ENCODE assay signal across 8 cellular contexts in genomic region chr6:116101298-116101718, GRCh38. TPM values are rescaled to one million over a fixed set of nuclear protein-coding genes. Genes with fewer than 3 reads are reported as not detected.
DNase-seq lines count a peak whose midpoint lies in the region; ATAC-seq lines count a peak whose summit lies in the region.

No MANE protein-coding gene starts in this region.

- H3K9ac ChIP-seq in iPS-18a (ENCODE audit: low read length), result peak overlapping the region; percentile 79

- peak overlapping the region; percentile 58 for H3K27ac ChIP-seq in iPS-18a (ENCODE audit: low read length)

- peaks cover 6% of the 10 kb centered on the region for H3K9me3 Mint-ChIP-seq in activated T-helper 2 cell treated with anti-CD3 and anti-CD28 coated beads, Interferon-gamma antibody, Interleukin-2, Interleukin-4, amounts not matched to agents 10 μg/mL and 5 μg/mL and 100 μg/mL, durations not matched to agents 14 hours and 24 hours and 36 hours

- H3K4me3 ChIP-seq in iPS-18a (ENCODE audit: low read length), result peak overlapping the region; percentile 78

- intact Hi-C loops in activated T-helper 2 cell treated with anti-CD3 and anti-CD28 coated beads, Interferon-gamma antibody, Interleukin-2, Interleukin-4, amounts not matched to agents 10 μg/mL and 5 μg/mL and 100 μg/mL, durations not matched to agents 14 hours and 24 hours and 36 hours (cut with micrococcal nuclease), result loop anchor here (1.0 to 5.0 kb wide), 4 partner anchors 11 to 469 kb away; partner anchors contain the start of genes RWDD1 and TSPYL4

- H3K4me3 Mint-ChIP-seq in activated T-helper 2 cell treated with anti-CD3 and anti-CD28 coated beads, Interferon-gamma antibody, Interleukin-2, Interleukin-4, amounts not matched to agents 10 μg/mL and 5 μg/mL and 100 μg/mL, durations not matched to agents 14 hours and 24 hours and 36 hours (ENCODE audit: low read depth), result peak overlapping the region; percentile 89

- peak; percentile 59 for DNase-seq in activated T-cell treated with anti-CD3 and anti-CD28 coated beads for 4 hours
- DNase-seq in activated T-cell treated with anti-CD3 and anti-CD28 coated beads, Interleukin-2, amount 50 U/mL, for 1 hour, result no peak
- no peak for DNase-seq in activated T-helper 2 cell treated with anti-CD3 and anti-CD28 coated beads, Interferon-gamma antibody, Interleukin-2, Interleukin-4, amounts not matched to agents 10 μg/mL and 5 μg/mL and 100 μg/mL, durations not matched to agents 14 hours and 24 hours and 36 hours (ENCODE audit: low spot score)
- peak; percentile 45 for DNase-seq in stimulated activated CD8-positive, alpha-beta memory T cell treated with anti-CD3 and anti-CD28 coated beads, Interleukin-12 subunit alpha, Interleukin-12 subunit beta, amount 100 ng/mL, for 1 hour (ENCODE audit: low read depth)
- DNase-seq in cerebellum (ENCODE audit: low spot score), result no peak
- no peak for DNase-seq in OCI-M2 (lab: John Stamatoyannopoulos, UW; ENCODE audit: unreplicated experiment)

- peaks cover 61% of the 10 kb centered on the region for H3K4me1 Mint-ChIP-seq in activated T-helper 2 cell treated with anti-CD3 and anti-CD28 coated beads, Interferon-gamma antibody, Interleukin-2, Interleukin-4, amounts not matched to agents 10 μg/mL and 5 μg/mL and 100 μg/mL, durations not matched to agents 14 hours and 24 hours and 36 hours (ENCODE audit: low read depth)

- no peak for ATAC-seq in HG02973 (IDR thresholded peaks at IDR 0.05; ENCODE audit: unreplicated experiment)

- H3K36me3 Mint-ChIP-seq in activated T-helper 2 cell treated with anti-CD3 and anti-CD28 coated beads, Interferon-gamma antibody, Interleukin-2, Interleukin-4, amounts not matched to agents 10 μg/mL and 5 μg/mL and 100 μg/mL, durations not matched to agents 14 hours and 24 hours and 36 hours (ENCODE audit: low read depth), result peaks cover 29% of the 10 kb centered on the region

- H3K4me1 ChIP-seq in iPS-18a (ENCODE audit: control insufficient read depth, low read depth, low read length), result peaks cover 27% of the 10 kb centered on the region

- H3K27me3 ChIP-seq in iPS-18a (ENCODE audit: control insufficient read depth, insufficient read depth, low read length), result peaks cover 12% of the 10 kb centered on the region

- peaks cover 3% of the 10 kb centered on the region for H3K9me3 ChIP-seq in iPS-18a (ENCODE audit: control insufficient read depth, low read depth, low read length)

- no peaks in the 10 kb centered on the region for H3K36me3 ChIP-seq in iPS-18a (ENCODE audit: control insufficient read depth, low read depth, low read length)

- H3K27ac Mint-ChIP-seq in activated T-helper 2 cell treated with anti-CD3 and anti-CD28 coated beads, Interferon-gamma antibody, Interleukin-2, Interleukin-4, amounts not matched to agents 10 μg/mL and 5 μg/mL and 100 μg/mL, durations not matched to agents 14 hours and 24 hours and 36 hours, result peak overlapping the region; percentile 85

- no peaks in the 10 kb centered on the region for H3K27me3 Mint-ChIP-seq in activated T-helper 2 cell treated with anti-CD3 and anti-CD28 coated beads, Interferon-gamma antibody, Interleukin-2, Interleukin-4, amounts not matched to agents 10 μg/mL and 5 μg/mL and 100 μg/mL, durations not matched to agents 14 hours and 24 hours and 36 hours (ENCODE audit: low read depth)

RNA-seq across cellular contexts. Expression of gene NT5DC1, which starts 0.7 kb away (rescaled TPM):
- 44.1 and 50.4 TPM in 2 replicates for total RNA-seq in activated T-helper 2 cell treated with anti-CD3 and anti-CD28 coated beads, Interferon-gamma antibody, Interleukin-2, Interleukin-4, amounts not matched to agents 10 μg/mL and 5 μg/mL and 100 μg/mL, durations not matched to agents 14 hours and 24 hours and 36 hours
- total RNA-seq in cerebellum, result 5.3 TPM

RNA-seq across cellular contexts. Expression of gene COL10A1, which starts 24.6 kb away (rescaled TPM):
- total RNA-seq in activated T-helper 2 cell treated with anti-CD3 and anti-CD28 coated beads, Interferon-gamma antibody, Interleukin-2, Interleukin-4, amounts not matched to agents 10 μg/mL and 5 μg/mL and 100 μg/mL, durations not matched to agents 14 hours and 24 hours and 36 hours, result not detected in 2 replicates
- 0.09 TPM for total RNA-seq in cerebellum

RNA-seq across cellular contexts. Expression of gene FRK, which starts 40.6 kb away (rescaled TPM):
- 0.02 and 0.05 TPM in 2 replicates for total RNA-seq in activated T-helper 2 cell treated with anti-CD3 and anti-CD28 coated beads, Interferon-gamma antibody, Interleukin-2, Interleukin-4, amounts not matched to agents 10 μg/mL and 5 μg/mL and 100 μg/mL, durations not matched to agents 14 hours and 24 hours and 36 hours
- 0.36 TPM for total RNA-seq in cerebellum

Comparison
In these comparisons a context has a peak if more than half of its experiments do, and no peak if none do; other contexts are left out.
1. DNase-seq: peak in activated T-cell treated with anti-CD3 and anti-CD28 coated beads for 4 hours (single experiment) and stimulated activated CD8-positive, alpha-beta memory T cell treated with anti-CD3 and anti-CD28 coated beads, Interleukin-12 subunit alpha, Interleukin-12 subunit beta, amount 100 ng/mL, for 1 hour (single experiment); none in activated T-cell treated with anti-CD3 and anti-CD28 coated beads, Interleukin-2, amount 50 U/mL, for 1 hour (single experiment), activated T-helper 2 cell treated with anti-CD3 and anti-CD28 coated beads, Interferon-gamma antibody, Interleukin-2, Interleukin-4, amounts not matched to agents 10 μg/mL and 5 μg/mL and 100 μg/mL, durations not matched to agents 14 hours and 24 hours and 36 hours (single experiment), cerebellum (single experiment) and OCI-M2 (single experiment).